In the genomic region with DNA sequence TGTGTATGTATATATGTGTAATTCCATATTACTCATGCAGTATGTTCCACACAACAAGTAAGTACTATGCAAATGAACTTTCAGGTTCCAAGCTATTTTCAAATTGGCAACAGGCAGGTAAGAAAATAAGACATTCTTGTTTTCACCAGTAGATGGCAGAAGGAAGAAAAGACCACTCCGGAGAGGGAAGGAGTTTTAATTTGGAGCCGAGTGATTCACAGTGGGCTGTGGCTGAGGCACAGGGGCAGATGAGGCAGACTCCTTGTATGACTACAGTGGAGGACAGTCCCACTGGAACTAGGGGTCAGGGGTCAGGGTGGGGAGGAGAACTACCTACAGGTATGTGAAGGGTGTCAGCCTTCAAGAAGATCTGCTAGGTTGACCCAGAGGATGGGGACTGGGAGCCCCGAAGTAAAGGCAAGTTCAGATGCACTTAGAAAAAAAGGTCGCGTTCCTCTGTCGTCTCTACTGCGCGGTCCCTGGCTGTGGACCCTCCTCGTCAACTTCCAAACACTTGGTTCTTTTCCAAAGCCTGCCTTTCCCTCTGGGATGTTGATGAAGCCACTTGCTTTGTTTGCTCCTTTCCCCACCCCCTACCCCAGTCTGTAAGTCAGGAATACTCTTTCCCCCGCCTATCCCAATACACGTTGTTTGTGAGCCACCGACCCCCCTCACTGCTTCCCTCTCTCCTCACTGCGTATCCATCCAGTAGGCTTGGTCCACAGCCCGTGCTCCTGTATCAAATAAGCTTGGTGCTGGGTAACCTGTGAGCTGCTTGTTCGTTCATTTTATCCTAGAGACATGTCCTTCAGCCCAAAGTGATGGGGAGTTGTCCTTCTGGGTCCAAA, we compare ENCODE assay signal across 8 cellular contexts. TPM values are rescaled to one million over a fixed set of nuclear protein-coding genes. Genes with fewer than 3 reads are reported as not detected.
DNase-seq lines count a peak whose midpoint lies in the region; ATAC-seq, FAIRE-seq and TF ChIP-seq lines count a peak whose summit lies in the region.

No MANE protein-coding gene starts in this region.

- BruUV-seq in HepG2 (replicated peaks; lab: Mats Ljungman, UMichigan), result no TSS peak

- peak; percentile 30 for DNase-seq in BE2C
- DNase-seq in NCI-H1105 (lab: John Stamatoyannopoulos, UW), result peak; percentile 23
- DNase-seq in WERI-Rb-1, result peak; percentile 19
- peak; percentile 55 for DNase-seq in cerebellar cortex (ENCODE audit: low spot score)
- DNase-seq in HepG2 (ENCODE audit: low spot score), result peak; percentile 37
- peak; percentile 11 for DNase-seq in stimulated activated CD8-positive, alpha-beta memory T cell treated with anti-CD3 and anti-CD28 coated beads, Interleukin-12 subunit alpha, Interleukin-12 subunit beta, amount 100 ng/mL, for 24 hours (ENCODE audit: extremely low read depth)
- DNase-seq in SHP77 treated with DMSO at 0.1 percent for 48 hours (lab: John Stamatoyannopoulos, UW), result no peak

- in situ Hi-C loops in HepG2 (cut with HindIII; ENCODE audit: extremely low pct_ligation_motif_present, low pct_unique_long_range_greater_than_20kb), result loop anchor here (5.0 kb wide), 1 partner anchor 35 kb away; no protein-coding TSS in a partner anchor

- peaks cover 11% of the 10 kb centered on the region for H3K36me3 ChIP-seq in BE2C
- peaks cover 13% of the 10 kb centered on the region for H3K36me3 ChIP-seq in WERI-Rb-1
- H3K36me3 ChIP-seq in HepG2 (replicated peaks in 1 of 2; ENCODE audit: control insufficient read depth in 1 of 2, insufficient read depth in 2 of 2, low read length in 2 of 2), result peaks cover 0 to 5% of the 10 kb centered on the region in 2 experiments; a peak in 2 of 5 replicates

- 80% methylated on average over 15 of the region's 15 CpGs for WGBS in HepG2 (ENCODE audit: low lambda C conversion rate)

- no peak overlapping the region for H3K9ac ChIP-seq in HepG2 (ENCODE audit: insufficient read depth, low read depth, low read length)

- TF ChIP-seq EP300 in HepG2 (IDR thresholded peaks at IDR 0.05; ENCODE audit: low read depth in 2 of 2, low read length in 2 of 2) (no peak), HepG2 (CRISPR knock-in tag; IDR thresholded peaks at IDR 0.05; ENCODE audit: borderline replicate concordance) (no peak)

- no peak for TF ChIP-seq POLR2A in HepG2 (IDR thresholded peaks at IDR 0.05; ENCODE audit: insufficient read depth in 1 of 2, low read depth in 2 of 2, low read length in 2 of 2)

- CTCF ChIA-PET in HepG2 (lab: Yijun Ruan, JAX; ENCODE audit: low intra/inter-chr PET ratio, low total read pairs), result interaction anchor here (1.1 to 1.4 kb wide), 3 partner anchors 49 to 374 kb away, joined by 3 to 7 read pairs (median 4); no protein-coding TSS in a partner anchor

- H2AFZ ChIP-seq in HepG2 (ENCODE audit: low read length), result no peak overlapping the region

- FAIRE-seq in HepG2 (lab: Jason Lieb, UNC), result peak; percentile 39

- H3K79me2 ChIP-seq in HepG2 (ENCODE audit: insufficient read depth, low read length), result no peaks in the 10 kb centered on the region

- no peaks in the 10 kb centered on the region for H4K20me1 ChIP-seq in HepG2 (ENCODE audit: insufficient read depth, low read length)

- no peak overlapping the region for H3K27ac ChIP-seq in WERI-Rb-1
- H3K27ac ChIP-seq in HepG2 (ENCODE audit: extremely low read length, insufficient read depth, low read length), result no peak overlapping the region

- H3K4me1 ChIP-seq in BE2C (no peaks in the 10 kb centered on the region), HepG2 (ENCODE audit: insufficient read depth, low read length) (no peaks in the 10 kb centered on the region)

- TF ChIP-seq CTCF in BE2C (IDR thresholded peaks at IDR 0.05; ENCODE audit: low read depth, low read length) (peak; percentile 69), WERI-Rb-1 (IDR thresholded peaks at IDR 0.05; ENCODE audit: low read depth, low read length) (peak; percentile 50), HepG2 (CRISPR knock-in tag; IDR thresholded peaks at IDR 0.05) (peak; percentile 59)

- no peak for TF ChIP-seq RAD21 in HepG2 (CRISPR knock-in tag; IDR thresholded peaks at IDR 0.05)

- no peaks in the 10 kb centered on the region for H3K9me3 ChIP-seq in BE2C
- no peaks in the 10 kb centered on the region for H3K9me3 ChIP-seq in WERI-Rb-1 (ENCODE audit: severe bottlenecking)
- H3K9me3 ChIP-seq in HepG2 (ENCODE audit: low read length), result no peaks in the 10 kb centered on the region

- H3K4me3 ChIP-seq in BE2C (ENCODE audit: low read depth, low read length) (no peak overlapping the region), WERI-Rb-1 (ENCODE audit: low read depth, low read length) (no peak overlapping the region), HepG2 (replicated peaks in 1 of 3; ENCODE audit: insufficient read depth in 1 of 3, low read depth in 2 of 3, low read length in 3 of 3) (no peak overlapping the region)

- ATAC-seq in GM19395 (IDR thresholded peaks at IDR 0.05; ENCODE audit: unreplicated experiment) (peak; percentile 58), HepG2 (peak; percentile 69)

- H3K4me2 ChIP-seq in HepG2 (ENCODE audit: low read depth, low read length), result no peak overlapping the region

- intact Hi-C loops in HepG2 (cut with micrococcal nuclease; ENCODE audit: unreplicated experiment), result loop anchor here (5.0 kb wide), 3 partner anchors 55 to 375 kb away; partner anchors contain the start of gene GPRC5A

- H3K27me3 ChIP-seq in BE2C (no peaks in the 10 kb centered on the region), WERI-Rb-1 (ENCODE audit: insufficient read depth, low read depth, severe bottlenecking) (no peaks in the 10 kb centered on the region), HepG2 (ENCODE audit: control insufficient read depth in 1 of 2, insufficient read depth in 2 of 2, low read length in 2 of 2) (no peaks in the 10 kb centered on the region)

- POLR2A ChIA-PET in HepG2 (lab: Yijun Ruan, JAX), result no interaction called here

RNA-seq across cellular contexts. Expression of gene DDX47, which starts 24.1 kb away (rescaled TPM):
- polyA plus RNA-seq in BE2C (2012; ENCODE audit: insufficient read depth, insufficient read length, low read depth), result 70.3 TPM
- 78.7 and 101 TPM in 2 replicates for total RNA-seq in HepG2 (2016; rRNA removed; fragmentation: Illumina TruSeq; extraction: Trizol)
- total RNA-seq in HepG2 (2016; cell fraction: cytosol; rRNA removed; fragmentation: Illumina TruSeq; extraction: Trizol; ENCODE audit: low read depth), result 17.1 and 20.5 TPM in 2 replicates
- total RNA-seq in HepG2 (2016; cell fraction: insoluble cytoplasmic fraction; rRNA removed; fragmentation: Illumina TruSeq; extraction: Trizol), result 83.5 and 95.5 TPM in 2 replicates
- 25.9 and 31.6 TPM in 2 replicates for total RNA-seq in HepG2 (2016; cell fraction: membrane; rRNA removed; fragmentation: Illumina TruSeq; extraction: Trizol)
- 58.7 and 68.9 TPM in 2 replicates for total RNA-seq in HepG2 (2016; cell fraction: nucleus; rRNA removed; fragmentation: Illumina TruSeq; extraction: Trizol)
- polyA plus RNA-seq in HepG2 (2011; rRNA removed), result 37.3 and 48.5 TPM in 2 replicates
- 26.7 and 40.8 TPM in 2 replicates for polyA plus RNA-seq in HepG2 (2011; cell fraction: cytosol; rRNA removed)
- polyA plus RNA-seq in HepG2 (2011; cell fraction: nucleus; rRNA removed), result 72.4 and 75.0 TPM in 2 replicates
- polyA plus RNA-seq in HepG2 (2012), result 36.4 and 46.7 TPM in 2 replicates
- polyA plus RNA-seq in HepG2 (2016; cell fraction: cytosol; fragmentation: Illumina TruSeq; extraction: Trizol; ENCODE audit: low read depth), result 6.7 and 8.1 TPM in 2 replicates
- polyA plus RNA-seq in HepG2 (2016; cell fraction: insoluble cytoplasmic fraction; fragmentation: Illumina TruSeq; extraction: Trizol; ENCODE audit: low read depth), result 82.3 and 82.4 TPM in 2 replicates
- 12.6 and 15.8 TPM in 2 replicates for polyA plus RNA-seq in HepG2 (2016; cell fraction: membrane; fragmentation: Illumina TruSeq; extraction: Trizol; ENCODE audit: low read depth)
- 68.6 and 70.6 TPM in 2 replicates for polyA plus RNA-seq in HepG2 (2016; cell fraction: nucleus; fragmentation: Illumina TruSeq; extraction: Trizol; ENCODE audit: insufficient read depth, low read depth)
- polyA minus RNA-seq in HepG2 (2011; rRNA and poly(A)+ RNA removed; ENCODE audit: low replicate concordance), result 25.7 and 60.1 TPM in 2 replicates
- polyA minus RNA-seq in HepG2 (2011; cell fraction: cytosol; rRNA and poly(A)+ RNA removed), result 26.0 and 29.4 TPM in 2 replicates
- polyA minus RNA-seq in HepG2 (2011; cell fraction: nucleus; rRNA and poly(A)+ RNA removed), result 68.6 and 82.9 TPM in 2 replicates

RNA-seq across cellular contexts. Expression of gene APOLD1, which starts 51.8 kb away (rescaled TPM):
- 3.2 TPM for polyA plus RNA-seq in BE2C (2012; ENCODE audit: insufficient read depth, insufficient read length, low read depth)
- total RNA-seq in HepG2 (2016; rRNA removed; fragmentation: Illumina TruSeq; extraction: Trizol), result 0.20 TPM in 1 of 2 replicates, not detected in the other
- total RNA-seq in HepG2 (2016; cell fraction: cytosol; rRNA removed; fragmentation: Illumina TruSeq; extraction: Trizol; ENCODE audit: low read depth), result 0.10 TPM in 1 of 2 replicates, not detected in the other
- total RNA-seq in HepG2 (2016; cell fraction: insoluble cytoplasmic fraction; rRNA removed; fragmentation: Illumina TruSeq; extraction: Trizol), result 0.06 and 0.13 TPM in 2 replicates
- 0.06 and 0.48 TPM in 2 replicates for total RNA-seq in HepG2 (2016; cell fraction: membrane; rRNA removed; fragmentation: Illumina TruSeq; extraction: Trizol)
- 0.09 and 0.37 TPM in 2 replicates for total RNA-seq in HepG2 (2016; cell fraction: nucleus; rRNA removed; fragmentation: Illumina TruSeq; extraction: Trizol)
- polyA plus RNA-seq in HepG2 (2011; rRNA removed), result 0.16 and 0.84 TPM in 2 replicates
- 0.05 and 0.30 TPM in 2 replicates for polyA plus RNA-seq in HepG2 (2011; cell fraction: cytosol; rRNA removed)
- 0.13 and 0.14 TPM in 2 replicates for polyA plus RNA-seq in HepG2 (2011; cell fraction: nucleus; rRNA removed)
- 0.19 and 0.62 TPM in 2 replicates for polyA plus RNA-seq in HepG2 (2012)
- 0.25 and 0.29 TPM in 2 replicates for polyA plus RNA-seq in HepG2 (2016; cell fraction: cytosol; fragmentation: Illumina TruSeq; extraction: Trizol; ENCODE audit: low read depth)
- 0.04 and 0.07 TPM in 2 replicates for polyA plus RNA-seq in HepG2 (2016; cell fraction: insoluble cytoplasmic fraction; fragmentation: Illumina TruSeq; extraction: Trizol; ENCODE audit: low read depth)
- polyA plus RNA-seq in HepG2 (2016; cell fraction: membrane; fragmentation: Illumina TruSeq; extraction: Trizol; ENCODE audit: low read depth), result not detected in 2 replicates
- 1.4 TPM in 1 of 2 replicates, not detected in the other for polyA plus RNA-seq in HepG2 (2016; cell fraction: nucleus; fragmentation: Illumina TruSeq; extraction: Trizol; ENCODE audit: insufficient read depth, low read depth)
- polyA minus RNA-seq in HepG2 (2011; rRNA and poly(A)+ RNA removed; ENCODE audit: low replicate concordance), result 0.66 and 1.8 TPM in 2 replicates
- polyA minus RNA-seq in HepG2 (2011; cell fraction: cytosol; rRNA and poly(A)+ RNA removed), result 0.18 TPM in 1 of 2 replicates, not detected in the other
- polyA minus RNA-seq in HepG2 (2011; cell fraction: nucleus; rRNA and poly(A)+ RNA removed), result 0.50 and 1.7 TPM in 2 replicates

RNA-seq across cellular contexts. Expression of gene GPRC5A, which starts 54.1 kb away (rescaled TPM):
- polyA plus RNA-seq in BE2C (2012; ENCODE audit: insufficient read depth, insufficient read length, low read depth), result not detected
- 0.24 and 0.27 TPM in 2 replicates for total RNA-seq in HepG2 (2016; rRNA removed; fragmentation: Illumina TruSeq; extraction: Trizol)
- 0.18 TPM in 1 of 2 replicates, not detected in the other for total RNA-seq in HepG2 (2016; cell fraction: cytosol; rRNA removed; fragmentation: Illumina TruSeq; extraction: Trizol; ENCODE audit: low read depth)
- total RNA-seq in HepG2 (2016; cell fraction: insoluble cytoplasmic fraction; rRNA removed; fragmentation: Illumina TruSeq; extraction: Trizol), result 0.18 and 0.80 TPM in 2 replicates
- 0.06 and 0.07 TPM in 2 replicates for total RNA-seq in HepG2 (2016; cell fraction: membrane; rRNA removed; fragmentation: Illumina TruSeq; extraction: Trizol)
- 0.63 and 1.0 TPM in 2 replicates for total RNA-seq in HepG2 (2016; cell fraction: nucleus; rRNA removed; fragmentation: Illumina TruSeq; extraction: Trizol)
- 3.0 and 3.3 TPM in 2 replicates for polyA plus RNA-seq in HepG2 (2011; rRNA removed)
- polyA plus RNA-seq in HepG2 (2011; cell fraction: cytosol; rRNA removed), result 3.3 TPM in 2 replicates
- 1.1 and 1.2 TPM in 2 replicates for polyA plus RNA-seq in HepG2 (2011; cell fraction: nucleus; rRNA removed)
- 0.38 and 0.91 TPM in 2 replicates for polyA plus RNA-seq in HepG2 (2012)
- 0.05 and 0.16 TPM in 2 replicates for polyA plus RNA-seq in HepG2 (2016; cell fraction: cytosol; fragmentation: Illumina TruSeq; extraction: Trizol; ENCODE audit: low read depth)
- 0.49 and 0.73 TPM in 2 replicates for polyA plus RNA-seq in HepG2 (2016; cell fraction: insoluble cytoplasmic fraction; fragmentation: Illumina TruSeq; extraction: Trizol; ENCODE audit: low read depth)
- polyA plus RNA-seq in HepG2 (2016; cell fraction: membrane; fragmentation: Illumina TruSeq; extraction: Trizol; ENCODE audit: low read depth), result 0.24 and 0.27 TPM in 2 replicates
- 1.00 and 1.3 TPM in 2 replicates for polyA plus RNA-seq in HepG2 (2016; cell fraction: nucleus; fragmentation: Illumina TruSeq; extraction: Trizol; ENCODE audit: insufficient read depth, low read depth)
- polyA minus RNA-seq in HepG2 (2011; rRNA and poly(A)+ RNA removed; ENCODE audit: low replicate concordance), result 20.8 and 1,453 TPM in 2 replicates
- polyA minus RNA-seq in HepG2 (2011; cell fraction: cytosol; rRNA and poly(A)+ RNA removed), result 2.6 and 2.8 TPM in 2 replicates
- polyA minus RNA-seq in HepG2 (2011; cell fraction: nucleus; rRNA and poly(A)+ RNA removed), result 1.1 and 1.4 TPM in 2 replicates
